29 cellular contexts compared by ENCODE assay signal in genomic region chr4:65302145-65302544, GRCh38.
"Had no signal": no experiment of that assay in that cellular context is flagged by ENCODE, and none has a peak within 500 bp of the region (broad histone marks: within the 10 kb centered on the region; RNA-seq: fewer than 3 reads in every experiment).

No MANE protein-coding gene starts in this region.

- H3K27me3 ChIP-seq: body of pancreas, esophagus muscularis mucosa, gastrocnemius medialis, heart right ventricle, pancreas, right atrium auricular region, spleen had no signal

- H3K4me3 Mint-ChIP-seq: activated CD4-positive, alpha-beta T cell treated with anti-CD3 and anti-CD28 coated beads for 36 hours; activated naive CD8-positive, alpha-beta T cell treated with anti-CD3 and anti-CD28 coated beads for 36 hours; activated T-cell treated with anti-CD3 and anti-CD28 coated beads, Interleukin-2, amount 50 U/mL, for 4 hours; memory B cell; nephron; type B pancreatic cell; WTC11 had no signal

- H3K4me1 Mint-ChIP-seq: activated CD4-positive, alpha-beta T cell treated with anti-CD3 and anti-CD28 coated beads for 36 hours; activated naive CD8-positive, alpha-beta T cell treated with anti-CD3 and anti-CD28 coated beads for 36 hours; memory B cell; nephron; WTC11 had no signal

- DNase-seq: activated CD4-positive, alpha-beta T cell treated with anti-CD3 and anti-CD28 coated beads for 36 hours; activated CD4-positive, alpha-beta T cell treated with anti-CD3 and anti-CD28 coated beads, Interleukin-2, amount 50 U/mL, for 4 hours; activated CD8-positive, alpha-beta memory T cell treated with anti-CD3 and anti-CD28 coated beads, Interleukin-2, amount 50 U/mL, for 48 hours; activated naive CD4-positive, alpha-beta T cell; activated naive CD8-positive, alpha-beta T cell treated with anti-CD3 and anti-CD28 coated beads for 36 hours; activated T-cell treated with anti-CD3 and anti-CD28 coated beads, Interleukin-2, amount 50 U/mL, for 4 hours; amniotic stem cell; body of pancreas; central memory CD4-positive, alpha-beta T cell; dermis blood vessel endothelial cell; effector CD8-positive, alpha-beta T cell; gastrocnemius medialis; heart right ventricle; islet precursor cell; left cardiac atrium; pancreas; psoas muscle; spleen; stimulated activated CD4-positive, alpha-beta T cell treated with anti-CD3 and anti-CD28 coated beads, Interleukin-4, amount 100 ng/mL, for 1 hour; stimulated activated naive CD4-positive, alpha-beta T cell treated with Interleukin-2 at 50 U/mL for 16 hours; T-helper 9 cell had no signal

- H3K27ac Mint-ChIP-seq: activated CD4-positive, alpha-beta T cell treated with anti-CD3 and anti-CD28 coated beads for 36 hours; activated naive CD8-positive, alpha-beta T cell treated with anti-CD3 and anti-CD28 coated beads for 36 hours; activated T-helper 2 cell treated with anti-CD3 and anti-CD28 coated beads, Interferon-gamma antibody, Interleukin-2, Interleukin-4, amounts not matched to agents 10 μg/mL and 5 μg/mL and 100 μg/mL, durations not matched to agents 14 hours and 24 hours and 36 hours; memory B cell; nephron; type B pancreatic cell; WTC11 had no signal

- H3K4me1 ChIP-seq: body of pancreas, esophagus muscularis mucosa, gastrocnemius medialis, heart right ventricle, pancreas, psoas muscle, right atrium auricular region, spleen had no signal

- H3K36me3 ChIP-seq: esophagus muscularis mucosa, gastrocnemius medialis, heart right ventricle, pancreas, right atrium auricular region, spleen, thoracic aorta had no signal

- H3K9me3 ChIP-seq: body of pancreas, esophagus muscularis mucosa, gastrocnemius medialis, pancreas, psoas muscle, right atrium auricular region, thoracic aorta had no signal

- H3K27me3 Mint-ChIP-seq: activated CD4-positive, alpha-beta T cell treated with anti-CD3 and anti-CD28 coated beads for 36 hours; activated naive CD8-positive, alpha-beta T cell treated with anti-CD3 and anti-CD28 coated beads for 36 hours; memory B cell; type B pancreatic cell had no signal

- ATAC-seq: activated CD4-positive, alpha-beta T cell treated with anti-CD3 and anti-CD28 coated beads for 36 hours; activated T-cell treated with anti-CD3 and anti-CD28 coated beads, Interleukin-2, amount 50 U/mL, for 4 hours; body of pancreas; gastrocnemius medialis; heart right ventricle; left cardiac atrium; pancreas; psoas muscle; WTC11 had no signal

- H3K36me3 Mint-ChIP-seq: activated naive CD8-positive, alpha-beta T cell treated with anti-CD3 and anti-CD28 coated beads for 36 hours; memory B cell; type B pancreatic cell; WTC11 had no signal

- H3K27ac ChIP-seq: body of pancreas, esophagus muscularis mucosa, gastrocnemius medialis, heart right ventricle, pancreas, psoas muscle, right atrium auricular region, spleen, thoracic aorta had no signal

- H3K4me3 ChIP-seq: body of pancreas, esophagus muscularis mucosa, gastrocnemius medialis, heart right ventricle, pancreas, psoas muscle, right atrium auricular region, spleen, thoracic aorta had no signal

- H3K9me3 Mint-ChIP-seq: activated naive CD8-positive, alpha-beta T cell treated with anti-CD3 and anti-CD28 coated beads for 36 hours; activated T-cell treated with anti-CD3 and anti-CD28 coated beads, Interleukin-2, amount 50 U/mL, for 4 hours; nephron; type B pancreatic cell; WTC11 had no signal
